In genomic region chr22:40636380-40637180, GRCh38 we compare ENCODE assay signal across 8 cellular contexts. TPM values are rescaled to one million over a fixed set of nuclear protein-coding genes. Genes with fewer than 3 reads are reported as not detected.
DNase-seq lines count a peak whose midpoint lies in the region; ATAC-seq and TF ChIP-seq lines count a peak whose summit lies in the region.

MRTFA (minus strand) TSS chr22:40636719.

- peaks cover 42% of the 10 kb centered on the region for H3K79me2 ChIP-seq in KMS-11 (ENCODE audit: insufficient read depth, low read depth)

- H3K27ac ChIP-seq in KMS-11 (peak within 1 kb of the TSS; percentile 27; the same call in 1 of the 2 replicates), Peyer's patch (peak within 1 kb of the TSS; percentile 91 to 96 (median 94)), esophagus (ENCODE audit: low read depth in 2 of 2, low read length in 1 of 2) (peak within 1 kb of the TSS; percentile 97 to 99)

- DNase-seq in DMS53 treated with DMSO at 0.1 percent for 48 hours (lab: John Stamatoyannopoulos, UW; ENCODE audit: unreplicated experiment): peak; percentile 92
- DNase-seq in Peyer's patch: peak; percentile 100
- DNase-seq in activated T-cell treated with anti-CD3 and anti-CD28 coated beads, Interleukin-2, amount 50 U/mL, for 48 hours: peak; percentile 99 to 100
- peak; percentile 99 for DNase-seq in stimulated activated CD8-positive, alpha-beta memory T cell treated with anti-CD3 and anti-CD28 coated beads, Interleukin-7, amount 100 ng/mL, for 1 hour (ENCODE audit: low read depth in 2 of 2)

- peak; percentile 95 to 98 for TF ChIP-seq POLR2A in Peyer's patch (IDR thresholded peaks at IDR 0.05)

- 0 to 1% methylated on average over 76 to 82 of the region's 82 CpGs for WGBS in esophagus, 2 donors

- peak within 1 kb of the TSS; percentile 98 for H3K4me2 ChIP-seq in KMS-11

- H3K9ac ChIP-seq in KMS-11: peak within 1 kb of the TSS; percentile 69
- H3K9ac ChIP-seq in mucosa of stomach (ENCODE audit: low read length): peak within 1 kb of the TSS; percentile 99

- no peaks in the 10 kb centered on the region for H3K9me3 ChIP-seq in Peyer's patch
- no peaks in the 10 kb centered on the region for H3K9me3 ChIP-seq in esophagus (ENCODE audit: control insufficient read depth in 2 of 2, insufficient read depth in 1 of 2, low read depth in 1 of 2, low read length in 1 of 2)
- H3K9me3 ChIP-seq in mucosa of stomach (ENCODE audit: control insufficient read depth, low read length): no peaks in the 10 kb centered on the region

- H3K4me3 ChIP-seq in KMS-11 (IDR thresholded peaks at IDR 0.05; ENCODE audit: insufficient read depth, low read depth, low read length) (no peak within 1 kb of the TSS), Peyer's patch (peak within 1 kb of the TSS; percentile 76 to 98 (median 96)), esophagus (ENCODE audit: low read depth in 1 of 2, low read length in 2 of 2) (peak within 1 kb of the TSS; percentile 81 to 100), mucosa of stomach (ENCODE audit: low read length) (peak within 1 kb of the TSS; percentile 99)

- peaks cover 10% of the 10 kb centered on the region for H4K20me1 ChIP-seq in KMS-11 (ENCODE audit: insufficient read depth)

- no peaks in the 10 kb centered on the region for H3K36me3 ChIP-seq in KMS-11 (ENCODE audit: insufficient read depth)
- H3K36me3 ChIP-seq in Peyer's patch: no peaks in the 10 kb centered on the region
- no peaks in the 10 kb centered on the region for H3K36me3 ChIP-seq in esophagus (ENCODE audit: control insufficient read depth in 2 of 2, insufficient read depth in 2 of 2, low read length in 1 of 2)
- no peaks in the 10 kb centered on the region for H3K36me3 ChIP-seq in mucosa of stomach (ENCODE audit: control insufficient read depth, insufficient read depth, low read length)

- ATAC-seq in GM21737 (IDR thresholded peaks at IDR 0.05; ENCODE audit: unreplicated experiment): peak; percentile 93

- peaks cover 10% of the 10 kb centered on the region for H3K4me1 ChIP-seq in KMS-11 (ENCODE audit: low read depth, poor library complexity, severe bottlenecking)
- peaks cover 0 to 33% (median 6%) of the 10 kb centered on the region in 4 donors for H3K4me1 ChIP-seq in Peyer's patch
- peaks cover 0 to 9% of the 10 kb centered on the region in 2 donors for H3K4me1 ChIP-seq in esophagus (ENCODE audit: control insufficient read depth in 2 of 2, insufficient read depth in 2 of 2, low read length in 1 of 2)
- peaks cover 24% of the 10 kb centered on the region for H3K4me1 ChIP-seq in mucosa of stomach (ENCODE audit: control insufficient read depth, insufficient read depth, low read length)

- TF ChIP-seq CTCF in KMS-11 (conservative IDR thresholded peaks at IDR 0.05; ENCODE audit: low read depth, low read length) (no peak), Peyer's patch (IDR thresholded peaks at IDR 0.05) (peak in 3 of 6 experiments; percentile 1 to 22 (median 5))

- no peaks in the 10 kb centered on the region for H3K27me3 ChIP-seq in KMS-11 (ENCODE audit: insufficient read depth, low read depth)
- H3K27me3 ChIP-seq in Peyer's patch: no peaks in the 10 kb centered on the region
- no peaks in the 10 kb centered on the region for H3K27me3 ChIP-seq in esophagus (ENCODE audit: control insufficient read depth in 1 of 2, insufficient read depth in 2 of 2, low read length in 2 of 2)
- H3K27me3 ChIP-seq in mucosa of stomach (ENCODE audit: control insufficient read depth, insufficient read depth, low read length): no peaks in the 10 kb centered on the region

- H2AFZ ChIP-seq in KMS-11 (ENCODE audit: low read depth): peak within 1 kb of the TSS; percentile 97

RNA-seq across cellular contexts. Expression of gene MRTFA, which starts in this region (rescaled TPM):
- total RNA-seq in Peyer's patch: 10 to 100 TPM; 36.3 to 98.2 (median 78.1) TPM
- 10 to 100 TPM; 10.7 to 16.5 TPM for polyA plus RNA-seq in esophagus

Comparison
In these comparisons a context has a peak if more than half of its experiments do, and no peak if none do; other contexts are left out.
1. H3K27ac ChIP-seq: peak in every context shown above with its lines; median percentile 98 in esophagus; 94 in Peyer's patch; 27 in KMS-11.